ENCODE assay signal across 13 cellular contexts in the genomic region with DNA sequence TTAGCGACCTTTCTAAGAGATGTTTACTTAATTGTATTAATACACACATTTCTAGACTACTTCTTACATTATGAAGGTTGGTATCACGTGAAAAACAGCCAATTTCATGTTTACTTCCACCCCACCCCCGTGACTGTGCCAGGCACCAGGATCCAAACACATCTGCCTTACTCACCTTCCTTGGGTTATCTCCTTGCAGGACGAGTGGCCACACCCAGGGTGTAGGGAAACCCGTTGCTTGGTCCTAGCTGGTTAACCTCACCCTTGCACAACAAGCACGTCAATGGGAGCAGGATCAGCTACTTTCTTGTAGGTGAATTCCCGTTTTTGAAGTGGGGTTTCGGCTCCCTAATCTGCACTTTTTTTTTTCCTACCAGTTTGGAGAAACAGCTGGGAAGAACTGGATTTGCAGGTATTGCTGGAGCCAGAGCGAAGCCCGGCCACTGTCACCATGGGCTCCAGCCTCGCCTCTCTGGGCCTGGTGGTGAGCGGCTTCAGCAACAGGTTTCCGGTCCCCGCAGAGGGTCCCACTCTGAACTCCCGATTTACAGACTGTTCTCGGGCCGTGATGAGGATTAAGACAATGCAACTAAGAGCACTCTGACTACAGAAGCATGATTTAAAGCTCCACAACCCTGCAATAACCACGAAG. TPM values are rescaled to one million over a fixed set of nuclear protein-coding genes. Genes with fewer than 3 reads are reported as not detected.
A peak's percentile ranks its signal among the peaks of the same experiment; 100 is the strongest.
DNase-seq lines count a peak whose midpoint lies in the region; ATAC-seq and TF ChIP-seq lines count a peak whose summit lies in the region.
"Had no signal": no experiment of that assay in that cellular context is flagged by ENCODE, and none has a peak within 500 bp of the region (broad histone marks: within the 10 kb centered on the region; RNA-seq: fewer than 3 reads in every experiment).

No MANE protein-coding gene starts in this region.

- no peak for ATAC-seq in activated T-cell treated with anti-CD3 and anti-CD28 coated beads, Interleukin-2, amount 50 U/mL, for 4 hours
- no peak for ATAC-seq in central memory CD8-positive, alpha-beta T cell (replicated peaks; ENCODE audit: extremely low read depth, poor library complexity, severe bottlenecking)
- ATAC-seq in thoracic aorta (ENCODE audit: insufficient number of reproducible peaks, low FRiP score, low read depth) (no peak), GM19452 (IDR thresholded peaks at IDR 0.05; ENCODE audit: unreplicated experiment) (no peak)
- ATAC-seq: activated CD4-positive, CD25-positive, alpha-beta regulatory T cell treated with anti-CD3 and anti-CD28 coated beads, Interleukin-2, amount 50 U/mL, for 24 hours had no signal

- H3K36me3 Mint-ChIP-seq in activated T-cell treated with anti-CD3 and anti-CD28 coated beads, Interleukin-2, amount 50 U/mL, for 4 hours (ENCODE audit: insufficient read depth) = peaks cover 21% of the 10 kb centered on the region
- H3K36me3 Mint-ChIP-seq in central memory CD8-positive, alpha-beta T cell (ENCODE audit: insufficient read depth) = peaks cover 34% of the 10 kb centered on the region

- H3K27me3 ChIP-seq in thoracic aorta (replicated peaks; ENCODE audit: insufficient read depth) (no peaks in the 10 kb centered on the region), uterus (no peaks in the 10 kb centered on the region)
- H3K27me3 ChIP-seq: Peyer's patch had no signal

- H3K4me3 Mint-ChIP-seq in activated T-cell treated with anti-CD3 and anti-CD28 coated beads, Interleukin-2, amount 50 U/mL, for 4 hours = peak overlapping the region; percentile 31
- H3K4me3 Mint-ChIP-seq in central memory CD8-positive, alpha-beta T cell = peak overlapping the region; percentile 11

- TF ChIP-seq POLR2A in uterus (IDR thresholded peaks at IDR 0.05) = no peak

- H3K4me3 ChIP-seq in thoracic aorta (no peak overlapping the region), uterus (no peak overlapping the region)
- H3K4me3 ChIP-seq: Peyer's patch had no signal

- intact Hi-C loops in uterus (cut with DNase I; ENCODE audit: low total_unique reads) = no loop called here

- no peak for TF ChIP-seq CTCF in thoracic aorta (IDR thresholded peaks at IDR 0.05)
- TF ChIP-seq CTCF in uterus (IDR thresholded peaks at IDR 0.05) = no peak

- H3K27me3 Mint-ChIP-seq in activated T-cell treated with anti-CD3 and anti-CD28 coated beads, Interleukin-2, amount 50 U/mL, for 4 hours (ENCODE audit: low read depth) = no peaks in the 10 kb centered on the region
- H3K27me3 Mint-ChIP-seq in central memory CD8-positive, alpha-beta T cell = no peaks in the 10 kb centered on the region

- H3K27ac ChIP-seq in thoracic aorta (peak overlapping the region; percentile 14 to 68), uterus (no peak overlapping the region)
- H3K27ac ChIP-seq: HL-60, Peyer's patch had no signal

- no peak for DNase-seq in activated T-cell treated with anti-CD3 and anti-CD28 coated beads, Interleukin-2, amount 50 U/mL, for 4 hours
- no peak for DNase-seq in activated T-cell treated with anti-CD3 and anti-CD28 coated beads, Interleukin-2, amount 50 U/mL, for 48 hours
- no peak for DNase-seq in central memory CD8-positive, alpha-beta T cell (ENCODE audit: low spot score in 2 of 2)
- DNase-seq in mucosa of gallbladder (ENCODE audit: low spot score) (peak; percentile 61), thoracic aorta (ENCODE audit: low spot score) (no peak), uterus (no peak), NCI-H2227 treated with DMSO at 0.1 percent for 48 hours (lab: John Stamatoyannopoulos, UW) (no peak)
- DNase-seq: NCI-H146 had no signal

- H3K9me3 Mint-ChIP-seq in activated T-cell treated with anti-CD3 and anti-CD28 coated beads, Interleukin-2, amount 50 U/mL, for 4 hours = no peaks in the 10 kb centered on the region
- H3K9me3 Mint-ChIP-seq in central memory CD8-positive, alpha-beta T cell = no peaks in the 10 kb centered on the region

- no peak overlapping the region for H3K27ac Mint-ChIP-seq in central memory CD8-positive, alpha-beta T cell (ENCODE audit: low read depth)

- H3K4me1 Mint-ChIP-seq in activated T-cell treated with anti-CD3 and anti-CD28 coated beads, Interleukin-2, amount 50 U/mL, for 4 hours (ENCODE audit: low read depth) = peaks cover 24% of the 10 kb centered on the region
- H3K4me1 Mint-ChIP-seq in central memory CD8-positive, alpha-beta T cell = peaks cover 35% of the 10 kb centered on the region

- H3K9me3 ChIP-seq in thoracic aorta = no peaks in the 10 kb centered on the region
- H3K9me3 ChIP-seq in uterus = no peaks in the 10 kb centered on the region
- H3K9me3 ChIP-seq: Peyer's patch had no signal

- H3K36me3 ChIP-seq in thoracic aorta (peaks cover 7% of the 10 kb centered on the region), uterus (no peaks in the 10 kb centered on the region)

- H3K4me1 ChIP-seq in thoracic aorta (ENCODE audit: control insufficient read depth in 1 of 2, low read depth in 2 of 2) = peaks cover 30 to 33% of the 10 kb centered on the region in 2 donors
- H3K4me1 ChIP-seq in uterus = peaks cover 0 to 6% of the 10 kb centered on the region in 2 donors

RNA-seq across cellular contexts. Expression of gene UBB, which starts 2.1 kb away (rescaled TPM):
- 1,000 to 10,000 TPM; 1,915 to 2,057 (median 1,991) TPM for total RNA-seq in activated T-cell treated with anti-CD3 and anti-CD28 coated beads, Interleukin-2, amount 50 U/mL, for 4 hours
- total RNA-seq in mucosa of gallbladder (2,437 TPM), thoracic aorta (100 to 1,000 TPM; 520 to 686 TPM), uterus (1,000 to 10,000 TPM in 1 of 4 donors, 100 to 1,000 TPM in 3; 535 to 1,039 (median 667) TPM)

RNA-seq across cellular contexts. Expression of gene CENPV, which starts 25.5 kb away (rescaled TPM):
- 100 to 1,000 TPM in 2 of 3 donors, 10 to 100 TPM in 1; 78.4 to 122 (median 103) TPM for total RNA-seq in activated T-cell treated with anti-CD3 and anti-CD28 coated beads, Interleukin-2, amount 50 U/mL, for 4 hours
- total RNA-seq in mucosa of gallbladder = 37.8 TPM
- total RNA-seq in thoracic aorta = 10 to 100 TPM; 12.0 to 32.5 TPM
- total RNA-seq in uterus = 10 to 100 TPM; 35.5 to 74.4 (median 53.5) TPM

RNA-seq across cellular contexts. Expression of gene TRPV2, which starts 36.6 kb away (rescaled TPM):
- total RNA-seq in activated T-cell treated with anti-CD3 and anti-CD28 coated beads, Interleukin-2, amount 50 U/mL, for 4 hours = 10 to 100 TPM; 24.7 to 34.0 (median 31.0) TPM
- total RNA-seq in mucosa of gallbladder = 31.0 TPM
- total RNA-seq in thoracic aorta = 10 to 100 TPM; 18.5 to 28.6 TPM
- 10 to 100 TPM in 2 of 4 donors, 1 to 10 TPM in 2; 6.2 to 26.2 (median 12.9) TPM for total RNA-seq in uterus
- total RNA-seq: A673 had no signal

Comparison
In these comparisons a context has a peak if more than half of its experiments do, and no peak if none do; other contexts are left out.
1. H3K27ac ChIP-seq: peak in thoracic aorta (2 of 2); none in uterus (0 of 2).